ENCODE assay signal across 21 cellular contexts in genomic region chr1:211635602-211636205, GRCh38.
"Had no signal": no experiment of that assay in that cellular context is flagged by ENCODE, and none has a peak within 500 bp of the region (broad histone marks: within the 10 kb centered on the region; RNA-seq: fewer than 3 reads in every experiment).

No MANE protein-coding gene starts in this region.

- H3K9me3 Mint-ChIP-seq: activated CD4-positive, alpha-beta T cell treated with anti-CD3 and anti-CD28 coated beads, Interleukin-2, amount 10 ng/mL, durations not matched to agents 24 days and 14 days; dendritic cell treated with granulocyte-macrophage colony-stimulating factor and Interleukin-4, amounts not matched to agents 40 ng/mL and 50 ng/mL, for 4 days; stimulated activated naive B cell treated with anti-CD40 and anti-IgM and Interleukin-4, amounts not matched to agents 10 μg/mL and 1 μg/mL and 100 μg/mL, for 72 hours had no signal

- H3K27me3 ChIP-seq: breast epithelium, gastroesophageal sphincter, heart right ventricle, tibial artery, vagina had no signal

- H3K79me2 ChIP-seq: parathyroid adenoma had no signal

- H3K27me3 Mint-ChIP-seq: activated naive CD8-positive, alpha-beta T cell; T-helper 17 cell had no signal

- H3K4me1 ChIP-seq: parathyroid adenoma had no signal

- H3K27ac ChIP-seq: breast epithelium, gastroesophageal sphincter, heart right ventricle, lower lobe of right lung, parathyroid adenoma, tibial artery, vagina had no signal

- ATAC-seq: activated CD8-positive, alpha-beta T cell treated with anti-CD3 and anti-CD28 coated beads, Interleukin-2, amount 10 ng/mL, durations not matched to agents 7 days and 5 days; gastroesophageal sphincter; lower lobe of right lung; stimulated activated naive B cell treated with anti-CD40 and anti-IgM and Interleukin-4, amounts not matched to agents 10 μg/mL and 1 μg/mL and 100 μg/mL, for 72 hours; T-helper 17 cell had no signal

- H3K36me3 Mint-ChIP-seq: activated naive CD8-positive, alpha-beta T cell; naive B cell; stimulated activated naive B cell treated with anti-CD40 and anti-IgM and Interleukin-4, amounts not matched to agents 10 μg/mL and 1 μg/mL and 100 μg/mL, for 72 hours had no signal

- H2AFZ ChIP-seq: parathyroid adenoma had no signal

- H3K4me3 ChIP-seq: breast epithelium, gastroesophageal sphincter, heart right ventricle, lower lobe of right lung, tibial artery, vagina had no signal

- DNase-seq: activated CD4-positive, alpha-beta T cell treated with anti-CD3 and anti-CD28 coated beads, Interleukin-2, amount 10 ng/mL, durations not matched to agents 24 days and 14 days; activated CD4-positive, CD25-positive, alpha-beta regulatory T cell; activated CD8-positive, alpha-beta memory T cell treated with anti-CD3 and anti-CD28 coated beads, Interleukin-2, amount 50 U/mL, for 4 hours; activated CD8-positive, alpha-beta T cell treated with anti-CD3 and anti-CD28 coated beads, Interleukin-2, amount 10 ng/mL, durations not matched to agents 7 days and 5 days; activated gamma-delta T cell treated with Interleukin-2 at 50 U/mL for 16 hours; anterior cingulate cortex; cerebellar nuclear complex; effector memory CD4-positive, alpha-beta T cell; heart right ventricle; lower lobe of right lung; naive B cell; stimulated activated CD4-positive, alpha-beta T cell treated with anti-CD3 and anti-CD28 coated beads, Interleukin-2, amount 100 ng/mL, for 48 hours; stimulated activated naive B cell treated with anti-CD40 and anti-IgM and Interleukin-4, amounts not matched to agents 10 μg/mL and 1 μg/mL and 100 μg/mL, for 72 hours; T-helper 17 cell had no signal

- H3K9me3 ChIP-seq: breast epithelium, gastroesophageal sphincter, heart right ventricle, lower lobe of right lung, tibial artery, vagina had no signal

- H3K36me3 ChIP-seq: breast epithelium, gastroesophageal sphincter, heart right ventricle, lower lobe of right lung, tibial artery, vagina had no signal

- H3K4me3 Mint-ChIP-seq: activated CD4-positive, alpha-beta T cell treated with anti-CD3 and anti-CD28 coated beads, Interleukin-2, amount 10 ng/mL, durations not matched to agents 24 days and 14 days; activated CD8-positive, alpha-beta T cell treated with anti-CD3 and anti-CD28 coated beads, Interleukin-2, amount 10 ng/mL, durations not matched to agents 7 days and 5 days; activated naive CD8-positive, alpha-beta T cell; dendritic cell treated with granulocyte-macrophage colony-stimulating factor and Interleukin-4, amounts not matched to agents 40 ng/mL and 50 ng/mL, for 4 days; naive B cell; stimulated activated naive B cell treated with anti-CD40 and anti-IgM and Interleukin-4, amounts not matched to agents 10 μg/mL and 1 μg/mL and 100 μg/mL, for 72 hours; T-helper 17 cell had no signal

- H3K4me1 Mint-ChIP-seq: activated CD4-positive, alpha-beta T cell treated with anti-CD3 and anti-CD28 coated beads, Interleukin-2, amount 10 ng/mL, durations not matched to agents 24 days and 14 days had no signal

- H3K27ac Mint-ChIP-seq: activated CD4-positive, alpha-beta T cell treated with anti-CD3 and anti-CD28 coated beads, Interleukin-2, amount 10 ng/mL, durations not matched to agents 24 days and 14 days; activated CD8-positive, alpha-beta T cell treated with anti-CD3 and anti-CD28 coated beads, Interleukin-2, amount 10 ng/mL, durations not matched to agents 7 days and 5 days; activated naive CD8-positive, alpha-beta T cell; dendritic cell treated with granulocyte-macrophage colony-stimulating factor and Interleukin-4, amounts not matched to agents 40 ng/mL and 50 ng/mL, for 4 days; naive B cell; T-helper 17 cell had no signal

- H3K9ac ChIP-seq: parathyroid adenoma had no signal
